10 cellular contexts compared by ENCODE assay signal in the genomic region with DNA sequence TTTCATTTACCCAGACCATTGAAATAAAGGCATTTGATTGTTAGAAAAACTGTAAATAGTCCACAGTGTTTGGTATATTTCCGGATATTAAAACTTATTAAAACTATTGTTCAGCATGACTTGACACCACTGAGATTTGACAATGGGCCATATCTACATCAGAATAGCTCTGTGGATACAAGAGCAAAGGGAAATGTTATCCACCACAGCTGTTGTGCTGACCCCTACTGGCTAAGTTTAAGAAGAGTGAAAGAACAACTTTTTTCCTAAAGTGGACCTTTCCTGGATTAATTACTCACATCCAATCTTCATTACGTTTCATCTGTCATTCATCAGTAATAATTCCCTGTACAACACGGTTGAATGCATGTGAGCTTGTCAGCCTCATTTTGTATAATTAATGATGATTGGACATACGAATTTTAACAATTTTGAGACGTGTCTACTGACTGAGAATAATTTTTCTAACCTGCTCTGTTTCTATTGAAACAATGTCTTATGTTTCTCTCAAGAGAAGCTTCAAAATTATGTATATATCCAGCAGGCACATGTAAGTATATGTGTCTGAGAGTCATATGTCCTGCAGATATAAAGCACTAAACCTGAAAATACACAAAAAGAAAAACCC.
DNase-seq lines count a peak whose midpoint lies in the region; ATAC-seq and TF ChIP-seq lines count a peak whose summit lies in the region.
"Had no signal": no experiment of that assay in that cellular context is flagged by ENCODE, and none has a peak within 500 bp of the region (broad histone marks: within the 10 kb centered on the region; RNA-seq: fewer than 3 reads in every experiment).

No MANE protein-coding gene starts in this region.

- intact Hi-C loops in activated T-helper 1 cell treated with anti-CD3 and anti-CD28 coated beads, Interleukin-12 subunit alpha, Interleukin-12 subunit beta, Interleukin-2, Interleukin-4 antibody, amounts not matched to agents 30 ng/mL and 10 ng/mL and 1 ng/mL, durations not matched to agents 14 hours and 24 hours and 36 hours (cut with micrococcal nuclease) = loop anchor here (5.0 kb wide), 1 partner anchor 1896 kb away; no protein-coding TSS in a partner anchor

- H3K27ac Mint-ChIP-seq in endothelial cell (ENCODE audit: unreplicated experiment) = no peak overlapping the region
- no peak overlapping the region for H3K27ac Mint-ChIP-seq in activated T-helper 1 cell treated with anti-CD3 and anti-CD28 coated beads, Interleukin-12 subunit alpha, Interleukin-12 subunit beta, Interleukin-2, Interleukin-4 antibody, amounts not matched to agents 30 ng/mL and 10 ng/mL and 1 ng/mL, durations not matched to agents 14 hours and 24 hours and 36 hours
- H3K27ac Mint-ChIP-seq: activated B cell treated with CpG ODN at 0.5 μM for 24 hours, B cell had no signal

- DNase-seq in NCI-H1694 (lab: John Stamatoyannopoulos, UW) (peak; percentile 22), NCI-H1694 treated with DMSO at 0.1 percent for 48 hours (lab: John Stamatoyannopoulos, UW) (no peak), NCI-H446 (lab: John Stamatoyannopoulos, UW) (peak; percentile 30 to 66), endothelial cell (ENCODE audit: low spot score) (peak; percentile 33), retinal pigment epithelial cell (ENCODE audit: low read depth) (peak; percentile 22)
- no peak for DNase-seq in activated T-helper 1 cell treated with anti-CD3 and anti-CD28 coated beads, Interleukin-12 subunit alpha, Interleukin-12 subunit beta, Interleukin-2, Interleukin-4 antibody, amounts not matched to agents 30 ng/mL and 10 ng/mL and 1 ng/mL, durations not matched to agents 14 hours and 24 hours and 36 hours (ENCODE audit: low spot score)
- DNase-seq: activated B cell treated with CpG ODN at 0.5 μM for 24 hours had no signal

- no peaks in the 10 kb centered on the region for H3K4me1 Mint-ChIP-seq in endothelial cell (ENCODE audit: unreplicated experiment)
- no peaks in the 10 kb centered on the region for H3K4me1 Mint-ChIP-seq in activated T-helper 1 cell treated with anti-CD3 and anti-CD28 coated beads, Interleukin-12 subunit alpha, Interleukin-12 subunit beta, Interleukin-2, Interleukin-4 antibody, amounts not matched to agents 30 ng/mL and 10 ng/mL and 1 ng/mL, durations not matched to agents 14 hours and 24 hours and 36 hours (ENCODE audit: low read depth)
- H3K4me1 Mint-ChIP-seq: activated B cell treated with CpG ODN at 0.5 μM for 24 hours, B cell had no signal

- TF ChIP-seq CTCF in endothelial cell (IDR thresholded peaks at IDR 0.05; ENCODE audit: unreplicated experiment) = peak; percentile 77
- peak; percentile 81 for TF ChIP-seq CTCF in retinal pigment epithelial cell (conservative IDR thresholded peaks at IDR 0.05; ENCODE audit: low read depth, low read length)

- no peak overlapping the region for H3K4me3 ChIP-seq in retinal pigment epithelial cell (ENCODE audit: low read length)

- H3K4me3 Mint-ChIP-seq in endothelial cell (ENCODE audit: unreplicated experiment) = no peak overlapping the region
- no peak overlapping the region for H3K4me3 Mint-ChIP-seq in activated T-helper 1 cell treated with anti-CD3 and anti-CD28 coated beads, Interleukin-12 subunit alpha, Interleukin-12 subunit beta, Interleukin-2, Interleukin-4 antibody, amounts not matched to agents 30 ng/mL and 10 ng/mL and 1 ng/mL, durations not matched to agents 14 hours and 24 hours and 36 hours
- H3K4me3 Mint-ChIP-seq: activated B cell treated with CpG ODN at 0.5 μM for 24 hours, B cell had no signal

- H3K27me3 Mint-ChIP-seq in endothelial cell (ENCODE audit: unreplicated experiment) = no peaks in the 10 kb centered on the region
- H3K27me3 Mint-ChIP-seq in activated T-helper 1 cell treated with anti-CD3 and anti-CD28 coated beads, Interleukin-12 subunit alpha, Interleukin-12 subunit beta, Interleukin-2, Interleukin-4 antibody, amounts not matched to agents 30 ng/mL and 10 ng/mL and 1 ng/mL, durations not matched to agents 14 hours and 24 hours and 36 hours (ENCODE audit: insufficient read depth) = no peaks in the 10 kb centered on the region
- H3K27me3 Mint-ChIP-seq: activated B cell treated with CpG ODN at 0.5 μM for 24 hours, B cell had no signal

- no peak for ATAC-seq in HG02588 (IDR thresholded peaks at IDR 0.05; ENCODE audit: unreplicated experiment)
- ATAC-seq in GM21723 (IDR thresholded peaks at IDR 0.05; ENCODE audit: unreplicated experiment) = no peak

- H3K36me3 Mint-ChIP-seq in endothelial cell (ENCODE audit: low read depth, unreplicated experiment) = no peaks in the 10 kb centered on the region
- H3K36me3 Mint-ChIP-seq in activated T-helper 1 cell treated with anti-CD3 and anti-CD28 coated beads, Interleukin-12 subunit alpha, Interleukin-12 subunit beta, Interleukin-2, Interleukin-4 antibody, amounts not matched to agents 30 ng/mL and 10 ng/mL and 1 ng/mL, durations not matched to agents 14 hours and 24 hours and 36 hours (ENCODE audit: low read depth) = no peaks in the 10 kb centered on the region

- no peaks in the 10 kb centered on the region for H3K9me3 Mint-ChIP-seq in endothelial cell (ENCODE audit: unreplicated experiment)
- no peaks in the 10 kb centered on the region for H3K9me3 Mint-ChIP-seq in activated T-helper 1 cell treated with anti-CD3 and anti-CD28 coated beads, Interleukin-12 subunit alpha, Interleukin-12 subunit beta, Interleukin-2, Interleukin-4 antibody, amounts not matched to agents 30 ng/mL and 10 ng/mL and 1 ng/mL, durations not matched to agents 14 hours and 24 hours and 36 hours
- H3K9me3 Mint-ChIP-seq: activated B cell treated with CpG ODN at 0.5 μM for 24 hours had no signal

Comparison
In these comparisons a context has a peak if more than half of its experiments do, and no peak if none do; other contexts are left out.
1. DNase-seq: peak in NCI-H1694 (single experiment), NCI-H446 (2 of 2), endothelial cell (single experiment) and retinal pigment epithelial cell (single experiment); none in NCI-H1694 treated with DMSO at 0.1 percent for 48 hours (single experiment) and activated T-helper 1 cell treated with anti-CD3 and anti-CD28 coated beads, Interleukin-12 subunit alpha, Interleukin-12 subunit beta, Interleukin-2, Interleukin-4 antibody, amounts not matched to agents 30 ng/mL and 10 ng/mL and 1 ng/mL, durations not matched to agents 14 hours and 24 hours and 36 hours (single experiment).